Comparison of ENCODE assay signal across 8 cellular contexts in genomic region chr13:60267498-60268202, GRCh38.
DNase-seq lines count a peak whose midpoint lies in the region; ATAC-seq lines count a peak whose summit lies in the region.

No MANE protein-coding gene starts in this region.

- ATAC-seq in activated CD4-positive, CD25-positive, alpha-beta regulatory T cell treated with anti-CD3 and anti-CD28 coated beads, Interleukin-2, amount 50 U/mL, for 24 hours, result peak; percentile 32 to 36
- peak; percentile 80 for ATAC-seq in HG03045 (IDR thresholded peaks at IDR 0.05; ENCODE audit: unreplicated experiment)

- peaks cover 7% of the 10 kb centered on the region for H3K4me1 ChIP-seq in iPS-15b (ENCODE audit: control insufficient read depth, insufficient read depth, low read length)

- H3K9ac ChIP-seq in iPS-15b (ENCODE audit: low read depth, low read length), result peak overlapping the region; percentile 50

- H3K9me3 Mint-ChIP-seq in activated CD4-positive, alpha-beta memory T cell treated with anti-CD3 and anti-CD28 coated beads for 36 hours, result no peaks in the 10 kb centered on the region

- no peaks in the 10 kb centered on the region for H3K36me3 ChIP-seq in iPS-15b (ENCODE audit: control insufficient read depth, insufficient read depth, low read length)

- peak overlapping the region; percentile 94 for H3K4me3 ChIP-seq in iPS-15b (ENCODE audit: low read depth, low read length)

- no peaks in the 10 kb centered on the region for H3K4me1 Mint-ChIP-seq in activated CD4-positive, alpha-beta memory T cell treated with anti-CD3 and anti-CD28 coated beads for 36 hours (ENCODE audit: low read depth)

- intact Hi-C loops in activated CD4-positive, alpha-beta memory T cell treated with anti-CD3 and anti-CD28 coated beads for 36 hours (cut with micrococcal nuclease), result no loop called here

- H3K9me3 ChIP-seq in iPS-15b (ENCODE audit: control insufficient read depth, insufficient read depth, low read length), result no peaks in the 10 kb centered on the region

- POLR2A ChIA-PET in activated CD4-positive, alpha-beta memory T cell treated with anti-CD3 and anti-CD28 coated beads for 36 hours (lab: Charles Lee), result no interaction called here

- CTCF ChIA-PET in activated CD4-positive, alpha-beta memory T cell treated with anti-CD3 and anti-CD28 coated beads for 36 hours (lab: Charles Lee), result no interaction called here

- H3K36me3 Mint-ChIP-seq in activated CD4-positive, alpha-beta memory T cell treated with anti-CD3 and anti-CD28 coated beads for 36 hours, result no peaks in the 10 kb centered on the region

- no peak overlapping the region for H3K4me3 Mint-ChIP-seq in activated CD4-positive, alpha-beta memory T cell treated with anti-CD3 and anti-CD28 coated beads for 36 hours

- peaks cover 4% of the 10 kb centered on the region for H3K27me3 ChIP-seq in iPS-15b (ENCODE audit: control insufficient read depth, insufficient read depth, low read length)

- H3K27me3 Mint-ChIP-seq in activated CD4-positive, alpha-beta memory T cell treated with anti-CD3 and anti-CD28 coated beads for 36 hours, result no peaks in the 10 kb centered on the region

- no peak for DNase-seq in activated CD4-positive, CD25-positive, alpha-beta regulatory T cell treated with anti-CD3 and anti-CD28 coated beads, Interleukin-2, amount 50 U/mL, for 72 hours
- peak; percentile 31 for DNase-seq in activated CD4-positive, alpha-beta memory T cell treated with anti-CD3 and anti-CD28 coated beads for 36 hours
- DNase-seq in stimulated activated CD8-positive, alpha-beta memory T cell treated with anti-CD3 and anti-CD28 coated beads, Interleukin-7, amount 100 ng/mL, for 24 hours (ENCODE audit: low read depth), result peak; percentile 2
- DNase-seq in NCI-H226, result no peak
- no peak for DNase-seq in amygdala (lab: John Stamatoyannopoulos, UW)

- H3K27ac Mint-ChIP-seq in activated CD4-positive, alpha-beta memory T cell treated with anti-CD3 and anti-CD28 coated beads for 36 hours, result no peak overlapping the region

Comparison
In these comparisons a context has a peak if more than half of its experiments do, and no peak if none do; other contexts are left out.
1. DNase-seq: peak in activated CD4-positive, alpha-beta memory T cell treated with anti-CD3 and anti-CD28 coated beads for 36 hours (single experiment) and stimulated activated CD8-positive, alpha-beta memory T cell treated with anti-CD3 and anti-CD28 coated beads, Interleukin-7, amount 100 ng/mL, for 24 hours (single experiment); none in activated CD4-positive, CD25-positive, alpha-beta regulatory T cell treated with anti-CD3 and anti-CD28 coated beads, Interleukin-2, amount 50 U/mL, for 72 hours (single experiment), NCI-H226 (single experiment) and amygdala (0 of 56).